Comparison of ENCODE assay signal across 8 cellular contexts in the genomic region with DNA sequence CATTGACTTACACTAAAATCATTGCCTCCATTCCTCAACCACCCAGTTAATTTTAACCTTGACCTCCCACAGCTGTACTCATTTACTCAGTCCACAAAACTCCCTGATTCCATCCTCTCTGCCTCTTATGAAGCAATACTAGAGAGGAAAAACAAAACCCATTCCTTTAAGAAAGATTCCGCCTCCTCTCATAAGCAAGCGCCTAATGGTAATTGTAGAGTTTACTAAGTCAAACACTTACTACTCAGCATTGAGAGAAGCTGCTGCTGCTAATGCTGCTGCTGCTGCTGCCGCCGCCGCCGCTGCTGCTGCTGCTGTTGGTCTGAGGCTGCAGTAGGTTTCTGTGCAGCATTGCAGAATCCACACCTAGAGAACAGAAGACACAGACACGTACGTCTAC. TPM values are rescaled to one million over a fixed set of nuclear protein-coding genes. Genes with fewer than 3 reads are reported as not detected.
A peak's percentile ranks its signal among the peaks of the same experiment; 100 is the strongest.
DNase-seq lines count a peak whose midpoint lies in the region; ATAC-seq and TF ChIP-seq lines count a peak whose summit lies in the region.

No MANE protein-coding gene starts in this region.

- peak overlapping the region; percentile 97 for H3K23ac ChIP-seq in IMR-90 (ENCODE audit: low read depth, low read length)

- peak overlapping the region; percentile 78; the same call in 1 of the 2 replicates for H3K9ac ChIP-seq in IMR-90 (ENCODE audit: low read depth, low read length)

- no peak overlapping the region; the same call in 2 of the 3 replicates for H2BK15ac ChIP-seq in IMR-90 (ENCODE audit: low read depth, low read length)

- in situ Hi-C loops in IMR-90 (cut with MboI; ENCODE audit: low sequenced_read_pairs): no loop called here

- H3K79me1 ChIP-seq in IMR-90 (ENCODE audit: low read depth in 1 of 2, low read length in 2 of 2): peaks cover 13 to 24% of the 10 kb centered on the region in 2 experiments

- H2BK120ac ChIP-seq in IMR-90 (ENCODE audit: low read depth, low read length): peak overlapping the region; percentile 91

- H3K27me3 ChIP-seq in IMR-90 (ENCODE audit: control insufficient read depth, insufficient read depth, low read length): no peaks in the 10 kb centered on the region

- CTCF ChIA-PET in IMR-90 (lab: Yijun Ruan, JAX): interaction anchor here (0.6 to 1.2 kb wide), 3 partner anchors 28 to 121 kb away, joined by 3 to 5 read pairs (median 3); no protein-coding TSS in a partner anchor

- TF ChIP-seq POLR2A in IMR-90 (IDR thresholded peaks at IDR 0.05; ENCODE audit: low read depth, low read length): no peak

- peak overlapping the region in 1 of 2 experiments; percentile 67; a peak in 3 of 4 replicates for H4K8ac ChIP-seq in IMR-90 (ENCODE audit: low read depth in 2 of 2, low read length in 2 of 2)

- no TSS peak for BruUV-seq in IMR-90 (replicated peaks; lab: Mats Ljungman, UMichigan)

- peak overlapping the region; percentile 88 for H3K56ac ChIP-seq in IMR-90 (ENCODE audit: extremely low read depth, insufficient read depth, low read length)

- H3K9me3 ChIP-seq in IMR-90 (ENCODE audit: control insufficient read depth, insufficient read depth, low read length): no peaks in the 10 kb centered on the region

- peak overlapping the region; percentile 90 for H3K4ac ChIP-seq in IMR-90 (ENCODE audit: low read depth, low read length)

- H4K91ac ChIP-seq in IMR-90 (ENCODE audit: insufficient read depth, low read depth, low read length): peak overlapping the region; percentile 86

- H2BK5ac ChIP-seq in IMR-90 (ENCODE audit: low read depth, low read length, poor library complexity, severe bottlenecking): peak overlapping the region; percentile 65

- ATAC-seq in IMR-90 (ENCODE audit: low read depth) (peak; percentile 4), GM21576 (IDR thresholded peaks at IDR 0.05; ENCODE audit: unreplicated experiment) (no peak)

- peak overlapping the region; percentile 90 for H3K4me2 ChIP-seq in IMR-90 (ENCODE audit: low read depth, low read length)

- peak overlapping the region; percentile 92 for H3K14ac ChIP-seq in IMR-90 (replicated peaks; ENCODE audit: low read depth, low read length)

- H4K20me1 ChIP-seq in IMR-90 (ENCODE audit: insufficient read depth, low read length): peaks cover 14% of the 10 kb centered on the region

- TF ChIP-seq CTCF in AG09309 (IDR thresholded peaks at IDR 0.05; ENCODE audit: control insufficient read depth, insufficient read depth, low read depth, low read length, missing control alignments): no peak
- no peak for TF ChIP-seq CTCF in IMR-90 (conservative IDR thresholded peaks at IDR 0.05; ENCODE audit: low read depth, low read length)

- intact Hi-C loops in IMR-90 (cut with micrococcal nuclease): loop anchor here (2.0 to 5.0 kb wide), 4 partner anchors 39 to 217 kb away; partner anchors contain the start of gene XPNPEP1

- no CpG with 5 or more reads among the region's 8 CpGs for WGBS in IMR-90 (ENCODE audit: extremely low coverage in 2 of 2, insufficient read length in 1 of 2), 2 experiments

- DNase-seq in AG09309 (ENCODE audit: low read depth) (peak; percentile 79), IMR-90 (peak; percentile 88), medulla oblongata (ENCODE audit: extremely low spot score) (peak; percentile 71), cortex of kidney (lab: John Stamatoyannopoulos, UW) (no peak), T-helper 9 cell (no peak)
- no peak for DNase-seq in activated CD4-positive, alpha-beta T cell treated with anti-CD3 and anti-CD28 coated beads for 4 hours

- H3K27ac ChIP-seq in IMR-90 (ENCODE audit: insufficient read depth, low read length) (peak overlapping the region; percentile 58), cingulate gyrus (ENCODE audit: low read depth, low read length) (peak overlapping the region; percentile 89)

- 0 out of 2 replicates have a peak, but pooled peaks cover 3% of the 10 kb centered on the region for H3K9me1 ChIP-seq in IMR-90 (ENCODE audit: insufficient read depth, low read length)

- no peaks in the 10 kb centered on the region for H3K36me3 ChIP-seq in IMR-90 (ENCODE audit: control insufficient read depth, insufficient read depth, low read length)

- H2AK5ac ChIP-seq in IMR-90 (ENCODE audit: low read depth, low read length): peak overlapping the region; percentile 62; the same call in 1 of the 2 replicates

- POLR2A ChIA-PET in IMR-90 (lab: Charles Lee; ENCODE audit: unreplicated experiment): interaction anchor here (0.6 kb wide), 1 partner anchor 37 kb away, joined by 3 read pairs; no protein-coding TSS in a partner anchor

- no peak overlapping the region for H2AK9ac ChIP-seq in IMR-90 (replicated peaks; ENCODE audit: low read depth, low read length, poor library complexity)

- TF ChIP-seq RAD21 in IMR-90 (IDR thresholded peaks at IDR 0.05; ENCODE audit: low read length): peak; percentile 32; the same call in 1 of the 2 replicates

- peaks cover 4% of the 10 kb centered on the region; the same call in 1 of the 2 replicates for H3K4me1 ChIP-seq in IMR-90 (ENCODE audit: control insufficient read depth, insufficient read depth, low read length)

- peak overlapping the region; percentile 72 for H2AFZ ChIP-seq in IMR-90 (replicated peaks; ENCODE audit: low read length, poor library complexity)

- H3K18ac ChIP-seq in IMR-90 (ENCODE audit: low read depth, low read length): peak overlapping the region; percentile 84; the same call in 1 of the 2 replicates

- peak overlapping the region; percentile 68; the same call in 1 of the 2 replicates for H4K5ac ChIP-seq in IMR-90 (ENCODE audit: low read depth, low read length)

- H3K4me3 ChIP-seq in AG09309 (ENCODE audit: control insufficient read depth, low read depth, low read length): peak overlapping the region; percentile 74
- peak overlapping the region; percentile 82 for H3K4me3 ChIP-seq in IMR-90 (ENCODE audit: insufficient read depth, low read depth, low read length)

- peak overlapping the region; percentile 84 for H2BK20ac ChIP-seq in IMR-90 (ENCODE audit: low read depth, low read length)

- dilution Hi-C loops in IMR-90 (cut with HindIII; ENCODE audit: low sequenced_read_pairs, unreplicated experiment): no loop called here

TF ChIP-seq in IMR-90, 13 proteins besides CTCF, POLR2A, EP300 and RAD21:
- 0 out of 2 replicates have a peak, but pooled peaks have one; percentile 11 for TF ChIP-seq SMC3 (IDR thresholded peaks at IDR 0.05; ENCODE audit: low read depth, low read length)
- TF ChIP-seq RFX5 (IDR thresholded peaks at IDR 0.05; ENCODE audit: low read depth, low read length): no peak
- TF ChIP-seq NFE2L2 (IDR thresholded peaks at IDR 0.05; ENCODE audit: low read depth, low read length): no peak
- no peak for TF ChIP-seq MAFK (IDR thresholded peaks at IDR 0.05; ENCODE audit: low read depth, low read length)
- TF ChIP-seq ELK1 (IDR thresholded peaks at IDR 0.05; ENCODE audit: borderline replicate concordance, low read depth, low read length): no peak
- TF ChIP-seq USF2 (IDR thresholded peaks at IDR 0.05; ENCODE audit: low read depth, low read length): no peak
- peak; percentile 31; the same call in 1 of the 2 replicates for TF ChIP-seq MXI1 (IDR thresholded peaks at IDR 0.05; ENCODE audit: borderline replicate concordance, low read depth, low read length)
- no peak for TF ChIP-seq CHD1 (IDR thresholded peaks at IDR 0.05; ENCODE audit: low read depth, low read length)
- no peak for TF ChIP-seq FOS (IDR thresholded peaks at IDR 0.05; ENCODE audit: low read depth, low read length)
- TF ChIP-seq RCOR1 (IDR thresholded peaks at IDR 0.05; ENCODE audit: insufficient replicate concordance, low read length): no peak
- no peak for TF ChIP-seq BHLHE40 (IDR thresholded peaks at IDR 0.05; ENCODE audit: low read depth, low read length)
- TF ChIP-seq MAZ (IDR thresholded peaks at IDR 0.05; ENCODE audit: borderline replicate concordance, low read depth, low read length): 0 out of 2 replicates have a peak, but pooled peaks have one; percentile 17
- peak; percentile 92 for TF ChIP-seq CEBPB (IDR thresholded peaks at IDR 0.05; ENCODE audit: low read depth, low read length)
TF ChIP-seq in IMR-90: peak in this region for 4.

RNA-seq across cellular contexts. Expression of gene ADD3, which starts 2.1 kb away (rescaled TPM):
- total RNA-seq in IMR-90 (2012; rRNA removed): 137 and 212 TPM in 2 replicates
- 138 and 153 TPM in 2 replicates for polyA plus RNA-seq in IMR-90 (2012; rRNA removed)
- 10.8 and 15.8 TPM in 2 replicates for polyA plus RNA-seq in IMR-90 (2012; cell fraction: cytosol; rRNA removed)
- 20.6 and 239 TPM in 2 replicates for polyA plus RNA-seq in IMR-90 (2012; cell fraction: nucleus; rRNA removed; ENCODE audit: low replicate concordance)

Comparison
In these comparisons a context has a peak if more than half of its experiments do, and no peak if none do; other contexts are left out.
1. DNase-seq: peak in AG09309 (single experiment), IMR-90 (single experiment) and medulla oblongata (single experiment); none in cortex of kidney (single experiment), T-helper 9 cell (single experiment) and activated CD4-positive, alpha-beta T cell treated with anti-CD3 and anti-CD28 coated beads for 4 hours (0 of 2).